ENCODE assay signal across 16 cellular contexts in the genomic region with DNA sequence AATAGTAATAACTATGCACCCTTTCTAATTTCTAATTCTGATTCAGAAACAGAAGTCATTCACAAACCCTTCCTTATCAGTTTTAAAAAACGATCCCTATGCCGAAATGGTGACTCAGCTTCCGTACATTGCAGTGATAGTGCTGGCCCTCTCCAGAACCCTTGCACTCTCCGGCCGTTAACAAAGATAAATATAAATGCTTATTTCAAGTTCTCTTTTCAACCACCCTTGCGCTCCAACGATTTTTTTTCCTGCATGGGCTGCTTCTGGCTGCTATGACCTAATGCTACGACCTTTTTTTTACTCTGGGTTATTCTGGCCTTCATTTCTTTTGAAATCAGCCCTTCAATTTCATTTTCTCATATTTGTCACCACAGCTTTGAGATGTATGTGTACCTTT.
DNase-seq lines count a peak whose midpoint lies in the region; ATAC-seq and TF ChIP-seq lines count a peak whose summit lies in the region.
"Had no signal": no experiment of that assay in that cellular context is flagged by ENCODE, and none has a peak within 500 bp of the region (broad histone marks: within the 10 kb centered on the region; RNA-seq: fewer than 3 reads in every experiment).

No MANE protein-coding gene starts in this region.

- intact Hi-C loops in IMR-90 (cut with micrococcal nuclease): loop anchor here (1.0 to 10.0 kb wide), 2 partner anchors 9 to 264 kb away; no protein-coding TSS in a partner anchor

- 73% methylated on average over 4 of the region's 8 CpGs; no CpG with 5 or more reads in 1 of the 2 experiments for WGBS in IMR-90 (ENCODE audit: extremely low coverage in 2 of 2, insufficient read length in 1 of 2), 2 experiments

- H4K5ac ChIP-seq in IMR-90 (ENCODE audit: low read depth, low read length): no peak overlapping the region

- no peaks in the 10 kb centered on the region for H3K9me1 ChIP-seq in IMR-90 (ENCODE audit: insufficient read depth, low read length)

- H3K9ac ChIP-seq in IMR-90 (ENCODE audit: low read depth, low read length): no peak overlapping the region

- H2BK20ac ChIP-seq in IMR-90 (ENCODE audit: low read depth, low read length): no peak overlapping the region

- no peak overlapping the region for H3K23ac ChIP-seq in IMR-90 (ENCODE audit: low read depth, low read length)

- H3K4me2 ChIP-seq in IMR-90 (ENCODE audit: low read depth, low read length): no peak overlapping the region

- no peak overlapping the region for H2AK5ac ChIP-seq in IMR-90 (ENCODE audit: low read depth, low read length)

- TF ChIP-seq CTCF in IMR-90 (conservative IDR thresholded peaks at IDR 0.05; ENCODE audit: low read depth, low read length): no peak

- no TSS peak for BruUV-seq in IMR-90 (replicated peaks; lab: Mats Ljungman, UMichigan)

- H3K9me3 ChIP-seq in IMR-90 (ENCODE audit: control insufficient read depth, insufficient read depth, low read length): peaks cover 4% of the 10 kb centered on the region
- no peaks in the 10 kb centered on the region for H3K9me3 ChIP-seq in SJSA1 (replicated peaks)
- H3K9me3 ChIP-seq: thyroid gland had no signal

- TF ChIP-seq POLR2A in IMR-90 (IDR thresholded peaks at IDR 0.05; ENCODE audit: low read depth, low read length): no peak
- no peak for TF ChIP-seq POLR2A in erythroblast (IDR thresholded peaks at IDR 0.05; ENCODE audit: low read length)

- no peak overlapping the region for H3K27ac Mint-ChIP-seq in T-cell
- H3K27ac Mint-ChIP-seq: activated B cell treated with CpG ODN at 0.5 μM for 24 hours; activated naive CD8-positive, alpha-beta T cell treated with anti-CD3 and anti-CD28 coated beads, Interleukin-2, amount 50 U/mL, for 24 hours; activated T-helper 2 cell treated with anti-CD3 and anti-CD28 coated beads, Interferon-gamma antibody, Interleukin-2, Interleukin-4, amounts not matched to agents 10 μg/mL and 5 μg/mL and 100 μg/mL, durations not matched to agents 14 hours and 24 hours and 36 hours; naive thymus-derived CD8-positive, alpha-beta T cell had no signal

- no peak overlapping the region for H3K14ac ChIP-seq in IMR-90 (replicated peaks; ENCODE audit: low read depth, low read length)

- ATAC-seq in IMR-90 (ENCODE audit: low read depth) (peak; percentile 74), T-cell (replicated peaks in 1 of 4) (no peak), HG03439 (IDR thresholded peaks at IDR 0.05; ENCODE audit: unreplicated experiment) (no peak)
- ATAC-seq: activated naive CD8-positive, alpha-beta T cell treated with anti-CD3 and anti-CD28 coated beads, Interleukin-2, amount 50 U/mL, for 24 hours; naive thymus-derived CD8-positive, alpha-beta T cell had no signal

- H2BK120ac ChIP-seq in IMR-90 (ENCODE audit: low read depth, low read length): no peak overlapping the region

- no peak overlapping the region for H3K27ac ChIP-seq in IMR-90 (ENCODE audit: insufficient read depth, low read length)
- H3K27ac ChIP-seq in SJSA1: peak overlapping the region; percentile 63
- H3K27ac ChIP-seq: thyroid gland had no signal

- no peaks in the 10 kb centered on the region for H3K4me1 ChIP-seq in IMR-90 (ENCODE audit: control insufficient read depth, insufficient read depth, low read length)
- peaks cover 26% of the 10 kb centered on the region for H3K4me1 ChIP-seq in SJSA1 (replicated peaks)
- H3K4me1 ChIP-seq: thyroid gland had no signal

- H3K4ac ChIP-seq in IMR-90 (ENCODE audit: low read depth, low read length): no peak overlapping the region

- no peak overlapping the region for H3K56ac ChIP-seq in IMR-90 (ENCODE audit: extremely low read depth, insufficient read depth, low read length)

- no peak overlapping the region for H3K18ac ChIP-seq in IMR-90 (ENCODE audit: low read depth, low read length)

- no peaks in the 10 kb centered on the region for H3K79me1 ChIP-seq in IMR-90 (ENCODE audit: low read depth in 1 of 2, low read length in 2 of 2)

- H4K20me1 ChIP-seq in IMR-90 (ENCODE audit: insufficient read depth, low read length): no peaks in the 10 kb centered on the region

- no peaks in the 10 kb centered on the region for H3K27me3 ChIP-seq in IMR-90 (ENCODE audit: control insufficient read depth, insufficient read depth, low read length)
- no peaks in the 10 kb centered on the region for H3K27me3 ChIP-seq in SJSA1 (replicated peaks)
- H3K27me3 ChIP-seq: thyroid gland had no signal

- H3K4me3 Mint-ChIP-seq in T-cell: no peak overlapping the region
- H3K4me3 Mint-ChIP-seq: activated B cell treated with CpG ODN at 0.5 μM for 24 hours; activated naive CD8-positive, alpha-beta T cell treated with anti-CD3 and anti-CD28 coated beads, Interleukin-2, amount 50 U/mL, for 24 hours; naive thymus-derived CD8-positive, alpha-beta T cell had no signal

- no peaks in the 10 kb centered on the region for H3K4me1 Mint-ChIP-seq in T-cell
- H3K4me1 Mint-ChIP-seq: activated B cell treated with CpG ODN at 0.5 μM for 24 hours; activated naive CD8-positive, alpha-beta T cell treated with anti-CD3 and anti-CD28 coated beads, Interleukin-2, amount 50 U/mL, for 24 hours had no signal

- H2BK5ac ChIP-seq in IMR-90 (ENCODE audit: low read depth, low read length, poor library complexity, severe bottlenecking): no peak overlapping the region

- no peak overlapping the region for H2AFZ ChIP-seq in IMR-90 (replicated peaks; ENCODE audit: low read length, poor library complexity)

- no peak overlapping the region for H2AK9ac ChIP-seq in IMR-90 (replicated peaks; ENCODE audit: low read depth, low read length, poor library complexity)

- H3K27me3 Mint-ChIP-seq in T-cell: peaks cover 4 to 14% of the 10 kb centered on the region in 2 donors
- H3K27me3 Mint-ChIP-seq: activated B cell treated with CpG ODN at 0.5 μM for 24 hours; activated naive CD8-positive, alpha-beta T cell treated with anti-CD3 and anti-CD28 coated beads, Interleukin-2, amount 50 U/mL, for 24 hours had no signal

- TF ChIP-seq RAD21 in IMR-90 (IDR thresholded peaks at IDR 0.05; ENCODE audit: low read length): no peak

- H3K4me3 ChIP-seq in IMR-90 (ENCODE audit: insufficient read depth, low read depth, low read length): no peak overlapping the region
- H3K4me3 ChIP-seq in SJSA1: no peak overlapping the region
- H3K4me3 ChIP-seq: thyroid gland had no signal

- peak; percentile 43 for DNase-seq in IMR-90
- no peak for DNase-seq in SJSA1 (ENCODE audit: low read depth in 1 of 2, low spot score in 2 of 2)
- peak; percentile 57 to 60 for DNase-seq in erythroblast (lab: John Stamatoyannopoulos, UW)
- DNase-seq in pulmonary artery endothelial cell (ENCODE audit: low read depth, low spot score): peak; percentile 72
- no peak for DNase-seq in activated CD4-positive, alpha-beta T cell treated with anti-CD3 and anti-CD28 coated beads for 4 hours
- DNase-seq in T-cell: no peak
- no peak for DNase-seq in NCI-H1105 treated with DMSO at 0.1 percent for 48 hours (lab: John Stamatoyannopoulos, UW)
- DNase-seq: activated B cell treated with CpG ODN at 0.5 μM for 24 hours; activated naive CD8-positive, alpha-beta T cell treated with anti-CD3 and anti-CD28 coated beads, Interleukin-2, amount 50 U/mL, for 24 hours; GF-D8; naive thymus-derived CD8-positive, alpha-beta T cell; NCI-H1092; NCI-H69; thyroid gland had no signal

- POLR2A ChIA-PET in IMR-90 (lab: Charles Lee; ENCODE audit: unreplicated experiment): no interaction called here
- POLR2A ChIA-PET in T-cell (lab: Charles Lee): no interaction called here

- no peaks in the 10 kb centered on the region for H3K36me3 Mint-ChIP-seq in T-cell
- H3K36me3 Mint-ChIP-seq: naive thymus-derived CD8-positive, alpha-beta T cell had no signal

- H4K91ac ChIP-seq in IMR-90 (ENCODE audit: insufficient read depth, low read depth, low read length): no peak overlapping the region

- CTCF ChIA-PET in IMR-90 (lab: Yijun Ruan, JAX): no interaction called here
- CTCF ChIA-PET in T-cell (lab: Charles Lee): no interaction called here

- no peaks in the 10 kb centered on the region for H3K9me3 Mint-ChIP-seq in T-cell
- H3K9me3 Mint-ChIP-seq: activated B cell treated with CpG ODN at 0.5 μM for 24 hours; activated naive CD8-positive, alpha-beta T cell treated with anti-CD3 and anti-CD28 coated beads, Interleukin-2, amount 50 U/mL, for 24 hours; activated T-helper 2 cell treated with anti-CD3 and anti-CD28 coated beads, Interferon-gamma antibody, Interleukin-2, Interleukin-4, amounts not matched to agents 10 μg/mL and 5 μg/mL and 100 μg/mL, durations not matched to agents 14 hours and 24 hours and 36 hours; naive thymus-derived CD8-positive, alpha-beta T cell had no signal

- dilution Hi-C loops in IMR-90 (cut with HindIII; ENCODE audit: low sequenced_read_pairs, unreplicated experiment): no loop called here

- H4K8ac ChIP-seq in IMR-90 (ENCODE audit: low read depth in 2 of 2, low read length in 2 of 2): no peak overlapping the region

- in situ Hi-C loops in IMR-90 (cut with MboI; ENCODE audit: low sequenced_read_pairs): no loop called here

- no peak overlapping the region for H2BK15ac ChIP-seq in IMR-90 (ENCODE audit: low read depth, low read length)

- H3K36me3 ChIP-seq in IMR-90 (ENCODE audit: control insufficient read depth, insufficient read depth, low read length) (no peaks in the 10 kb centered on the region), SJSA1 (no peaks in the 10 kb centered on the region)
- H3K36me3 ChIP-seq: thyroid gland had no signal

TF ChIP-seq in IMR-90, 13 proteins besides CTCF, POLR2A, EP300 and RAD21:
- no peak for TF ChIP-seq RCOR1 (IDR thresholded peaks at IDR 0.05; ENCODE audit: insufficient replicate concordance, low read length)
- TF ChIP-seq MXI1 (IDR thresholded peaks at IDR 0.05; ENCODE audit: borderline replicate concordance, low read depth, low read length): no peak
- TF ChIP-seq CHD1 (IDR thresholded peaks at IDR 0.05; ENCODE audit: low read depth, low read length): no peak
- TF ChIP-seq, protein P1, sequence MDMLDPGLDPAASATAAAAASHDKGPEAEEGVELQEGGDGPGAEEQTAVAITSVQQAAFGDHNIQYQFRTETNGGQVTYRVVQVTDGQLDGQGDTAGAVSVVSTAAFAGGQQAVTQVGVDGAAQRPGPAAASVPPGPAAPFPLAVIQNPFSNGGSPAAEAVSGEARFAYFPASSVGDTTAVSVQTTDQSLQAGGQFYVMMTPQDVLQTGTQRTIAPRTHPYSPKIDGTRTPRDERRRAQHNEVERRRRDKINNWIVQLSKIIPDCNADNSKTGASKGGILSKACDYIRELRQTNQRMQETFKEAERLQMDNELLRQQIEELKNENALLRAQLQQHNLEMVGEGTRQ (IDR thresholded peaks at IDR 0.05; ENCODE audit: low read depth, low read length): no peak
- TF ChIP-seq NFE2L2 (IDR thresholded peaks at IDR 0.05; ENCODE audit: low read depth, low read length): no peak
- no peak for TF ChIP-seq FOS (IDR thresholded peaks at IDR 0.05; ENCODE audit: low read depth, low read length)
- no peak for TF ChIP-seq MAFK (IDR thresholded peaks at IDR 0.05; ENCODE audit: low read depth, low read length)
- no peak for TF ChIP-seq RFX5 (IDR thresholded peaks at IDR 0.05; ENCODE audit: low read depth, low read length)
- no peak for TF ChIP-seq BHLHE40 (IDR thresholded peaks at IDR 0.05; ENCODE audit: low read depth, low read length)
- TF ChIP-seq SMC3 (IDR thresholded peaks at IDR 0.05; ENCODE audit: low read depth, low read length): no peak

Comparison
In these comparisons a context has a peak if more than half of its experiments do, and no peak if none do; other contexts are left out.
1. DNase-seq: peak in IMR-90 (single experiment), erythroblast (2 of 2) and pulmonary artery endothelial cell (single experiment); none in SJSA1 (0 of 2), activated CD4-positive, alpha-beta T cell treated with anti-CD3 and anti-CD28 coated beads for 4 hours (0 of 2), T-cell (0 of 34) and NCI-H1105 treated with DMSO at 0.1 percent for 48 hours (single experiment).